Comparison of ENCODE assay signal across 8 cellular contexts in genomic region chr11:116787786-116788486, GRCh38. TPM values are rescaled to one million over a fixed set of nuclear protein-coding genes. Genes with fewer than 3 reads are reported as not detected.
DNase-seq lines count a peak whose midpoint lies in the region; ATAC-seq and TF ChIP-seq lines count a peak whose summit lies in the region.

Gene ZPR1 (minus strand): TSS chr11:116788023. CDS start chr11:116787990, 33 bp downstream.

- DNase-seq in ACHN: peak; percentile 59
- peak; percentile 75 for DNase-seq in NCI-H345 treated with DMSO at 0.1 percent for 48 hours (lab: John Stamatoyannopoulos, UW; ENCODE audit: unreplicated experiment)
- peak; percentile 67 to 78 for DNase-seq in activated CD4-positive, alpha-beta T cell treated with anti-CD3 and anti-CD28 coated beads for 24 hours (ENCODE audit: low read depth in 2 of 2)
- peak; percentile 93 for DNase-seq in cerebellum (ENCODE audit: low spot score)
- DNase-seq in kidney epithelial cell (ENCODE audit: low read depth): no peak
- DNase-seq in stimulated activated CD4-positive, alpha-beta T cell treated with anti-CD3 and anti-CD28 coated beads, Interleukin-15, amount 100 ng/mL, for 24 hours: peak; percentile 92

- peak within 1 kb of the TSS; percentile 92 for H3K4me3 ChIP-seq in kidney epithelial cell (ENCODE audit: low read depth, low read length)

- TF ChIP-seq CTCF in kidney epithelial cell (IDR thresholded peaks at IDR 0.05; ENCODE audit: insufficient read depth, low read length, poor library complexity, severe bottlenecking): no peak

- peaks cover 2% of the 10 kb centered on the region for H3K27me3 ChIP-seq in kidney epithelial cell (ENCODE audit: control insufficient read depth, insufficient read depth, low read length)

- in situ Hi-C loops in ACHN (cut with HindIII; ENCODE audit: low pct_ligation_motif_present, low pct_unique_long_range_greater_than_20kb, low sequenced_read_pairs): no loop called here

- H3K36me3 ChIP-seq in kidney epithelial cell (ENCODE audit: control insufficient read depth, insufficient read depth, low read length): peaks cover 3% of the 10 kb centered on the region

- ATAC-seq in GM18861 (IDR thresholded peaks at IDR 0.05; ENCODE audit: unreplicated experiment): peak; percentile 66
- peak; percentile 75 for ATAC-seq in HG03097 (IDR thresholded peaks at IDR 0.05; ENCODE audit: low FRiP score, unreplicated experiment)

RNA-seq across cellular contexts. Expression of gene ZPR1, which starts in this region (rescaled TPM):
- total RNA-seq in cerebellum (21.7 TPM), kidney epithelial cell (46.9 and 82.1 TPM in 2 replicates)
